In the genomic region with DNA sequence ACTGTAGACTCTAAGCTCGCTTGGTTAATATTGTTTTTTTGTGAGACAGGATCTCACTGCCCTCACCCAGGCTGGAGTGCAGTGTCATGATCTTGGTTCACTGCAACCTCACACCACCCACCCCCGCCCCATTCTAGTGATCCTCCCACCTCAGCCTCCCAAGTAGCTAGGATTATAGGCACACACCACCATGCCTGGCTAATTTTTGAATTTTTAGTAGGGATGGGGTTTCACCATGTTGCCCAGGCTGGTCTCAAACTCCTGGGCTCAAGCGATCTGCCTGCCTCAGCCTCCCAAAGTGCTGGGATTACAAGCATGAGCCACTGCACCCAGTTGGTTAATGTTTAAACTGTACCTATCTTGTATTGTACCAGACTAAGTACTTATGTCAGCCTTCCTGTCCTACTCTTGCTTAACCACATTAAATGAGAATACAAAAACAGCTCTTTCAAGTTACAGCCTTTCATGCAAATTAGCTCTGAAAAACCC, we compare ENCODE assay signal across 8 cellular contexts. TPM values are rescaled to one million over a fixed set of nuclear protein-coding genes. Genes with fewer than 3 reads are reported as not detected.
DNase-seq lines count a peak whose midpoint lies in the region; ATAC-seq and TF ChIP-seq lines count a peak whose summit lies in the region.
"Not testable (repeated sequence)": the region's sequence is repeated elsewhere in the genome, so short reads cannot be mapped to it uniquely, and the experiment has no call there.

No MANE protein-coding gene starts in this region.

- dilution Hi-C loops in IMR-90 (cut with HindIII; ENCODE audit: low sequenced_read_pairs, unreplicated experiment), result not testable (repeated sequence)

- H4K5ac ChIP-seq in IMR-90 (ENCODE audit: low read depth, low read length), result not testable (repeated sequence)

- H3K36me3 Mint-ChIP-seq in Calu3 (ENCODE audit: insufficient read depth, unreplicated experiment); activated CD4-positive, alpha-beta T cell treated with anti-CD3 and anti-CD28 coated beads for 36 hours (ENCODE audit: low read depth); neural crest cell (ENCODE audit: low read depth): not testable (repeated sequence)

- H3K9ac ChIP-seq in IMR-90 (ENCODE audit: low read depth, low read length), result not testable (repeated sequence)

- H3K18ac ChIP-seq in IMR-90 (ENCODE audit: low read depth, low read length), result not testable (repeated sequence)

- not testable (repeated sequence) for H2BK15ac ChIP-seq in IMR-90 (ENCODE audit: low read depth, low read length)

- POLR2A ChIA-PET in IMR-90 (lab: Charles Lee; ENCODE audit: unreplicated experiment), result not testable (repeated sequence)
- POLR2A ChIA-PET in activated CD4-positive, alpha-beta T cell treated with anti-CD3 and anti-CD28 coated beads for 36 hours (lab: Charles Lee), result interaction anchor here (0.6 to 1.4 kb wide), 4 partner anchors 19 to 391 kb away, joined by 3 to 7 read pairs (median 5); no protein-coding TSS in a partner anchor

- not testable (repeated sequence) for H3K36me3 ChIP-seq in IMR-90 (ENCODE audit: control insufficient read depth, insufficient read depth, low read length)

- H4K8ac ChIP-seq in IMR-90 (ENCODE audit: low read depth in 2 of 2, low read length in 2 of 2), result not testable (repeated sequence)

- H3K4me2 ChIP-seq in IMR-90 (ENCODE audit: low read depth, low read length), result not testable (repeated sequence)

- not testable (repeated sequence) for H2BK20ac ChIP-seq in IMR-90 (ENCODE audit: low read depth, low read length)

- not testable (repeated sequence) for H3K4me1 ChIP-seq in IMR-90 (ENCODE audit: control insufficient read depth, insufficient read depth, low read length)

- not testable (repeated sequence) for H2AFZ ChIP-seq in IMR-90 (replicated peaks; ENCODE audit: low read length, poor library complexity)

- not testable (repeated sequence) for H3K9me3 Mint-ChIP-seq in Calu3 (ENCODE audit: low read depth, unreplicated experiment); activated CD4-positive, alpha-beta T cell treated with anti-CD3 and anti-CD28 coated beads for 36 hours (ENCODE audit: low read depth); neural crest cell

- not testable (repeated sequence) for H4K91ac ChIP-seq in IMR-90 (ENCODE audit: insufficient read depth, low read depth, low read length)

- peaks cover 13% of the 10 kb centered on the region for H3K9me1 ChIP-seq in IMR-90 (ENCODE audit: insufficient read depth, low read length)

- no CpG with 5 or more reads among the region's 3 CpGs for WGBS in IMR-90 (ENCODE audit: extremely low coverage in 2 of 2, insufficient read length in 1 of 2), 2 experiments

- TF ChIP-seq RAD21 in IMR-90 (IDR thresholded peaks at IDR 0.05; ENCODE audit: low read length), result not testable (repeated sequence)

- not testable (repeated sequence) for H3K56ac ChIP-seq in IMR-90 (ENCODE audit: extremely low read depth, insufficient read depth, low read length)

- H2AK9ac ChIP-seq in IMR-90 (replicated peaks; ENCODE audit: low read depth, low read length, poor library complexity), result not testable (repeated sequence)

- H4K20me1 ChIP-seq in IMR-90 (ENCODE audit: insufficient read depth, low read length), result peaks cover 86% of the 10 kb centered on the region

- TF ChIP-seq POLR2A in IMR-90 (IDR thresholded peaks at IDR 0.05; ENCODE audit: low read depth, low read length), result not testable (repeated sequence)

- CTCF ChIA-PET in Calu3 (lab: Charles Lee), result interaction anchor here (0.5 to 0.6 kb wide), 2 partner anchors 9 to 89 kb away, joined by 3 to 5 read pairs; no protein-coding TSS in a partner anchor
- CTCF ChIA-PET in IMR-90 (lab: Yijun Ruan, JAX), result not testable (repeated sequence)
- CTCF ChIA-PET in activated CD4-positive, alpha-beta T cell treated with anti-CD3 and anti-CD28 coated beads for 36 hours (lab: Charles Lee), result interaction anchor here (1.1 to 1.4 kb wide), 4 partner anchors 11 to 72 kb away, joined by 3 to 6 read pairs (median 3); a partner anchor contains a TSS

- not testable (repeated sequence) for H3K4me1 Mint-ChIP-seq in Calu3 (ENCODE audit: low read depth, unreplicated experiment)
- peaks cover 49% of the 10 kb centered on the region for H3K4me1 Mint-ChIP-seq in activated CD4-positive, alpha-beta T cell treated with anti-CD3 and anti-CD28 coated beads for 36 hours
- H3K4me1 Mint-ChIP-seq in neural crest cell, result peaks cover 13% of the 10 kb centered on the region

- H3K4me3 ChIP-seq in IMR-90 (ENCODE audit: insufficient read depth, low read depth, low read length), result not testable (repeated sequence)

- H3K27ac Mint-ChIP-seq in Calu3 (ENCODE audit: unreplicated experiment) (peak overlapping the region; percentile 47), neural crest cell (ENCODE audit: unreplicated experiment) (peak overlapping the region; percentile 57)
- H3K27ac Mint-ChIP-seq in activated CD4-positive, alpha-beta T cell treated with anti-CD3 and anti-CD28 coated beads for 36 hours, result peak overlapping the region; percentile 82

- H3K27ac ChIP-seq in IMR-90 (ENCODE audit: insufficient read depth, low read length), result not testable (repeated sequence)
- peak overlapping the region; percentile 35 for H3K27ac ChIP-seq in epithelial cell of prostate

- not testable (repeated sequence) for H3K4me3 Mint-ChIP-seq in Calu3 (ENCODE audit: low read depth, unreplicated experiment); activated CD4-positive, alpha-beta T cell treated with anti-CD3 and anti-CD28 coated beads for 36 hours; neural crest cell

- H3K27me3 Mint-ChIP-seq in Calu3 (ENCODE audit: unreplicated experiment); activated CD4-positive, alpha-beta T cell treated with anti-CD3 and anti-CD28 coated beads for 36 hours; neural crest cell (ENCODE audit: low read depth): not testable (repeated sequence)

- not testable (repeated sequence) for H3K14ac ChIP-seq in IMR-90 (replicated peaks; ENCODE audit: low read depth, low read length)

- not testable (repeated sequence) for H3K4ac ChIP-seq in IMR-90 (ENCODE audit: low read depth, low read length)

- not testable (repeated sequence) for BruUV-seq in Calu3 (replicated peaks; lab: Mats Ljungman, UMichigan); IMR-90 (replicated peaks; lab: Mats Ljungman, UMichigan)

- not testable (repeated sequence) for H2AK5ac ChIP-seq in IMR-90 (ENCODE audit: low read depth, low read length)

- H3K27me3 ChIP-seq in IMR-90 (ENCODE audit: control insufficient read depth, insufficient read depth, low read length), result not testable (repeated sequence)

- TF ChIP-seq CTCF in Calu3 (IDR thresholded peaks at IDR 0.05; ENCODE audit: unreplicated experiment); IMR-90 (conservative IDR thresholded peaks at IDR 0.05; ENCODE audit: low read depth, low read length); neural crest cell (conservative IDR thresholded peaks at IDR 0.05): not testable (repeated sequence)

- peak; percentile 20 for DNase-seq in Calu3
- DNase-seq in IMR-90; activated CD4-positive, alpha-beta T cell treated with anti-CD3 and anti-CD28 coated beads for 36 hours; epithelial cell of prostate (ENCODE audit: low read depth, low spot score); neural crest cell (ENCODE audit: low read depth, low spot score): not testable (repeated sequence)

- H3K9me3 ChIP-seq in IMR-90 (ENCODE audit: control insufficient read depth, insufficient read depth, low read length), result not testable (repeated sequence)

- peak overlapping the region; percentile 19 for H2BK5ac ChIP-seq in IMR-90 (ENCODE audit: low read depth, low read length, poor library complexity, severe bottlenecking)

- peaks cover 2 to 68% of the 10 kb centered on the region in 2 experiments; a peak in 3 of 4 replicates for H3K79me1 ChIP-seq in IMR-90 (ENCODE audit: low read depth in 1 of 2, low read length in 2 of 2)

- not testable (repeated sequence) for H2BK120ac ChIP-seq in IMR-90 (ENCODE audit: low read depth, low read length)

- ATAC-seq in GM18907 (IDR thresholded peaks at IDR 0.05; ENCODE audit: unreplicated experiment) (peak; percentile 88), GM21576 (IDR thresholded peaks at IDR 0.05; ENCODE audit: unreplicated experiment) (peak; percentile 75), HG03045 (IDR thresholded peaks at IDR 0.05; ENCODE audit: unreplicated experiment) (peak; percentile 89)
- ATAC-seq in IMR-90 (ENCODE audit: low read depth), result not testable (repeated sequence)
- peak; percentile 81 for ATAC-seq in activated CD4-positive, alpha-beta T cell treated with anti-CD3 and anti-CD28 coated beads for 36 hours

- in situ Hi-C loops in IMR-90 (cut with MboI; ENCODE audit: low sequenced_read_pairs), result not testable (repeated sequence)

- intact Hi-C loops in Calu3 (cut with micrococcal nuclease; ENCODE audit: unreplicated experiment); IMR-90 (cut with micrococcal nuclease): not testable (repeated sequence)
- intact Hi-C loops in activated CD4-positive, alpha-beta T cell treated with anti-CD3 and anti-CD28 coated beads for 36 hours (cut with DNase I, micrococcal nuclease), result loop anchor here in 1 of 2 experiments (10.0 kb wide), 1 partner anchor 216 kb away; no protein-coding TSS in a partner anchor

- H3K23ac ChIP-seq in IMR-90 (ENCODE audit: low read depth, low read length), result not testable (repeated sequence)

RNA-seq across cellular contexts. Expression of a gene that starts 22.9 kb away (rescaled TPM):
- 35.2 and 39.2 TPM in 2 replicates for total RNA-seq in Calu3 (2022)
- total RNA-seq in IMR-90 (2012; rRNA removed), result 20.1 and 30.3 TPM in 2 replicates
- polyA plus RNA-seq in IMR-90 (2012; rRNA removed), result 14.9 and 18.3 TPM in 2 replicates
- 5.0 and 6.7 TPM in 2 replicates for polyA plus RNA-seq in IMR-90 (2012; cell fraction: cytosol; rRNA removed)
- polyA plus RNA-seq in IMR-90 (2012; cell fraction: nucleus; rRNA removed; ENCODE audit: low replicate concordance), result 9.4 and 28.0 TPM in 2 replicates
- total RNA-seq in activated CD4-positive, alpha-beta T cell treated with anti-CD3 and anti-CD28 coated beads for 36 hours, result 10 to 100 TPM; 31.8 to 35.8 TPM
- 52.7 and 56.1 TPM in 2 replicates for total RNA-seq in neural crest cell
